ENCODE assay signal across 8 cellular contexts in the genomic region with DNA sequence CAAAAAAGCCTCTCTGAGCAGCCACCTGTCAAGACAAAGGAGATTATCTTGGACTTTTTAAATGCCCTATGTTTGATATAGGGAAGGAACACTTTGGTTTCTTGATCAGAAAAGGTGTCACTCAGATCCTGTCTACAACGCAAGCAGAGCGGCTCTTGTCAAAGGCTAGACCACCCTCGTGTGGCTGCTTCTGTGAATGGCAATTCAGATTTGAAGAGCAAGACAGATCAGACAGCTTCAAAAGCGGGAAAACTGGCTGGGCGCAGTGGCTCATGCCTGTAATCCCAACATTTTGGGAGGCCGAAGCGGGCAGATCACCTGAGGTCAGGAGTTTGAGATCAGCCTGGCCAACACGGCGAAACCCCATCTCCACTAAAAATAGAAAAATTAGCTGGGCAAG. TPM values are rescaled to one million over a fixed set of nuclear protein-coding genes. Genes with fewer than 3 reads are reported as not detected.
DNase-seq lines count a peak whose midpoint lies in the region.

No MANE protein-coding gene starts in this region.

- no peak overlapping the region for H3K23ac ChIP-seq in mesenchymal stem cell (ENCODE audit: low read length in 2 of 2)

- no peak overlapping the region for H3K4me2 ChIP-seq in mesenchymal stem cell (ENCODE audit: low read length, poor library complexity, severe bottlenecking)

- no peak overlapping the region for H3K4ac ChIP-seq in mesenchymal stem cell (ENCODE audit: low read depth in 1 of 2, low read length in 2 of 2)

- H3K4me3 ChIP-seq in mesenchymal stem cell (ENCODE audit: insufficient read depth in 1 of 2, low read depth in 1 of 2, low read length in 2 of 2), result no peak overlapping the region
- no peak overlapping the region for H3K4me3 ChIP-seq in effector memory CD4-positive, alpha-beta T cell (ENCODE audit: insufficient read depth, low read depth, low read length, poor library complexity, severe bottlenecking)

- no peak overlapping the region for H2AK5ac ChIP-seq in mesenchymal stem cell (ENCODE audit: low read length, severe bottlenecking)

- H4K8ac ChIP-seq in mesenchymal stem cell (ENCODE audit: low read length), result no peak overlapping the region

- in situ Hi-C loops in KBM-7 (cut with MboI; ENCODE audit: low pct_unique_long_range_greater_than_20kb, low sequenced_read_pairs), result loop anchor here (25.0 kb wide), 3 partner anchors 128 to 1003 kb away; no protein-coding TSS in a partner anchor

- H3K14ac ChIP-seq in mesenchymal stem cell (ENCODE audit: low read length in 2 of 2), result no peak overlapping the region

- no peaks in the 10 kb centered on the region for H3K36me3 ChIP-seq in mesenchymal stem cell (ENCODE audit: control insufficient read depth in 1 of 2, insufficient read depth in 2 of 2, low read depth in 1 of 2, low read length in 2 of 2)
- no peaks in the 10 kb centered on the region for H3K36me3 ChIP-seq in effector memory CD4-positive, alpha-beta T cell (ENCODE audit: control insufficient read depth, insufficient read depth, low read length)

- H3K9ac ChIP-seq in mesenchymal stem cell (ENCODE audit: low read length), result peak overlapping the region; percentile 28

- H4K91ac ChIP-seq in mesenchymal stem cell (ENCODE audit: low read length), result no peak overlapping the region

- H2BK120ac ChIP-seq in mesenchymal stem cell (ENCODE audit: low read depth, low read length), result no peak overlapping the region

- no peaks in the 10 kb centered on the region for H3K9me3 ChIP-seq in mesenchymal stem cell (ENCODE audit: control insufficient read depth, low read length)
- H3K9me3 ChIP-seq in effector memory CD4-positive, alpha-beta T cell (ENCODE audit: control insufficient read depth, low read length), result no peaks in the 10 kb centered on the region

- no peak overlapping the region for H3K18ac ChIP-seq in mesenchymal stem cell (ENCODE audit: low read depth in 1 of 2, low read length in 2 of 2)

- DNase-seq in stimulated activated CD4-positive, alpha-beta T cell treated with anti-CD3 and anti-CD28 coated beads, Interleukin-4, amount 100 ng/mL, for 24 hours, result peak; percentile 22
- no peak for DNase-seq in stimulated activated CD4-positive, alpha-beta T cell treated with anti-CD3 and anti-CD28 coated beads, Interleukin-4, amount 100 ng/mL, for 1 hour
- DNase-seq in KBM-7 (peak; percentile 59), SHP77 treated with DMSO at 0.1 percent for 48 hours (lab: John Stamatoyannopoulos, UW) (peak; percentile 62), ecto neural progenitor cell (ENCODE audit: low spot score) (peak; percentile 74), mesenchymal stem cell (peak; percentile 68), OCI-M2 (lab: John Stamatoyannopoulos, UW; ENCODE audit: unreplicated experiment) (no peak)
- no peak for DNase-seq in effector memory CD4-positive, alpha-beta T cell

- no peak overlapping the region for H3K27ac ChIP-seq in mesenchymal stem cell (ENCODE audit: low read length, poor library complexity, severe bottlenecking)
- no peak overlapping the region for H3K27ac ChIP-seq in effector memory CD4-positive, alpha-beta T cell (ENCODE audit: insufficient read depth, low read length, poor library complexity, severe bottlenecking)

- H2BK15ac ChIP-seq in mesenchymal stem cell (ENCODE audit: low read depth, poor library complexity, severe bottlenecking), result no peak overlapping the region

- no peak overlapping the region for H2AFZ ChIP-seq in mesenchymal stem cell (ENCODE audit: low read depth, low read length)

- WGBS in mesenchymal stem cell, result 35% methylated on average over 7 of the region's 9 CpGs

- peaks cover 2% of the 10 kb centered on the region for H3K79me1 ChIP-seq in mesenchymal stem cell (replicated peaks; ENCODE audit: low read length, poor library complexity, severe bottlenecking)

- peaks cover 8 to 14% of the 10 kb centered on the region in 2 experiments for H3K27me3 ChIP-seq in mesenchymal stem cell (ENCODE audit: control insufficient read depth in 1 of 2, insufficient read depth in 1 of 2, low read length in 2 of 2)
- H3K27me3 ChIP-seq in effector memory CD4-positive, alpha-beta T cell (replicated peaks; ENCODE audit: control insufficient read depth, insufficient read depth, low read length, poor library complexity, severe bottlenecking), result no peaks in the 10 kb centered on the region

- H2BK5ac ChIP-seq in mesenchymal stem cell (ENCODE audit: low read depth, low read length, poor library complexity, severe bottlenecking), result no peak overlapping the region

- peaks cover 10% of the 10 kb centered on the region for H3K4me1 ChIP-seq in mesenchymal stem cell (ENCODE audit: control insufficient read depth, insufficient read depth, low read depth, low read length)
- H3K4me1 ChIP-seq in effector memory CD4-positive, alpha-beta T cell (ENCODE audit: control insufficient read depth, insufficient read depth, low read length, poor library complexity, severe bottlenecking), result no peaks in the 10 kb centered on the region

- H2BK12ac ChIP-seq in mesenchymal stem cell (ENCODE audit: low read length in 2 of 2), result no peak overlapping the region

RNA-seq across cellular contexts. Expression of a gene that starts 10.1 kb away (rescaled TPM):
- 17.2 TPM for polyA plus RNA-seq in mesenchymal stem cell (2013, experiment 1 of 2)
- 18.1 TPM for polyA plus RNA-seq in mesenchymal stem cell (2013, experiment 2 of 2)

RNA-seq across cellular contexts. Expression of a gene that starts 21.5 kb away (rescaled TPM):
- 5.8 TPM for polyA plus RNA-seq in mesenchymal stem cell (2013, experiment 1 of 2)
- polyA plus RNA-seq in mesenchymal stem cell (2013, experiment 2 of 2), result 6.2 TPM

Comparison
In these comparisons a context has a peak if more than half of its experiments do, and no peak if none do; other contexts are left out.
1. DNase-seq: peak in stimulated activated CD4-positive, alpha-beta T cell treated with anti-CD3 and anti-CD28 coated beads, Interleukin-4, amount 100 ng/mL, for 24 hours (single experiment), KBM-7 (single experiment), SHP77 treated with DMSO at 0.1 percent for 48 hours (single experiment), ecto neural progenitor cell (single experiment) and mesenchymal stem cell (single experiment); none in stimulated activated CD4-positive, alpha-beta T cell treated with anti-CD3 and anti-CD28 coated beads, Interleukin-4, amount 100 ng/mL, for 1 hour (single experiment), effector memory CD4-positive, alpha-beta T cell (0 of 3) and OCI-M2 (single experiment).